In genomic region chr6:139597087-139597763, GRCh38 we compare ENCODE assay signal across 11 cellular contexts.
A peak's percentile ranks its signal among the peaks of the same experiment; 100 is the strongest.
DNase-seq lines count a peak whose midpoint lies in the region; ATAC-seq and TF ChIP-seq lines count a peak whose summit lies in the region.
"Had no signal": no experiment of that assay in that cellular context is flagged by ENCODE, and none has a peak within 500 bp of the region (broad histone marks: within the 10 kb centered on the region; RNA-seq: fewer than 3 reads in every experiment).

No MANE protein-coding gene starts in this region.

- TF ChIP-seq CTCF in heart left ventricle (IDR thresholded peaks at IDR 0.05) (no peak), osteocyte (IDR thresholded peaks at IDR 0.05) (no peak)

- no peaks in the 10 kb centered on the region for H3K36me3 Mint-ChIP-seq in osteocyte (ENCODE audit: unreplicated experiment)

- peak overlapping the region in 11 of 12 donors; percentile 8 to 70 (median 48) for H3K27ac ChIP-seq in heart left ventricle

- H3K27me3 ChIP-seq in heart left ventricle: no peaks in the 10 kb centered on the region

- no peaks in the 10 kb centered on the region for H3K9me3 ChIP-seq in heart left ventricle

- H3K36me3 ChIP-seq in heart left ventricle: no peaks in the 10 kb centered on the region

- intact Hi-C loops in Right ventricle myocardium inferior (cut with DNase I) (loop anchor here (10.0 kb wide), 1 partner anchor 168 kb away; no protein-coding TSS in a partner anchor), cardiac septum (cut with DNase I) (loop anchor here (2.0 kb wide), 1 partner anchor 222 kb away; the partner anchor contains the start of gene CITED2), heart left ventricle (cut with DNase I) (loop anchor here in 4 of 10 donors (10.0 kb wide), 1 partner anchor 222 kb away; the partner anchor contains the start of gene CITED2 (in 4 of the 4))

- no peak for DNase-seq in Right ventricle myocardium inferior (ENCODE audit: missing footprints)
- no peak for DNase-seq in cardiac septum (ENCODE audit: low spot score)
- no peak for DNase-seq in heart left ventricle
- no peak for DNase-seq in osteocyte (ENCODE audit: extremely low spot score, unreplicated experiment)
- no peak for DNase-seq in activated CD4-positive, alpha-beta T cell treated with anti-CD3 and anti-CD28 coated beads, Interleukin-2, amount 50 U/mL, for 4 hours
- DNase-seq in NCI-H1092 treated with DMSO at 0.1 percent for 48 hours (lab: John Stamatoyannopoulos, UW): no peak
- DNase-seq: activated CD4-positive, alpha-beta T cell treated with anti-CD3 and anti-CD28 coated beads, Interleukin-2, amount 10 ng/mL, durations not matched to agents 7 days and 5 days; NCI-H2029 treated with DMSO at 0.1 percent for 48 hours; SHP77 had no signal

- WGBS in heart left ventricle, 4 donors: 82 to 84% (median 83%) methylated on average over 1 of the region's 1 CpG

- H3K4me3 ChIP-seq in heart left ventricle: no peak overlapping the region

- ATAC-seq in Right ventricle myocardium inferior (peak; percentile 42), heart left ventricle (peak in 3 of 4 donors; percentile 22 to 54 (median 45)), GM18909 (IDR thresholded peaks at IDR 0.05; ENCODE audit: poor library complexity, unreplicated experiment) (no peak), HG02852 (IDR thresholded peaks at IDR 0.05; ENCODE audit: unreplicated experiment) (no peak)

- H3K27ac Mint-ChIP-seq in osteocyte (ENCODE audit: unreplicated experiment): peak overlapping the region; percentile 92
- H3K27ac Mint-ChIP-seq: activated CD4-positive, alpha-beta T cell treated with anti-CD3 and anti-CD28 coated beads, Interleukin-2, amount 10 ng/mL, durations not matched to agents 7 days and 5 days had no signal

- H3K4me1 ChIP-seq in heart left ventricle: peaks cover 0 to 26% (median 15%) of the 10 kb centered on the region in 12 donors

- no peaks in the 10 kb centered on the region for H3K9me3 Mint-ChIP-seq in osteocyte (ENCODE audit: unreplicated experiment)
- H3K9me3 Mint-ChIP-seq: activated CD4-positive, alpha-beta T cell treated with anti-CD3 and anti-CD28 coated beads, Interleukin-2, amount 10 ng/mL, durations not matched to agents 7 days and 5 days had no signal

- no peaks in the 10 kb centered on the region for H3K27me3 Mint-ChIP-seq in osteocyte (ENCODE audit: unreplicated experiment)

- peaks cover 42% of the 10 kb centered on the region for H3K4me1 Mint-ChIP-seq in osteocyte (ENCODE audit: unreplicated experiment)

- H3K4me3 Mint-ChIP-seq in osteocyte (ENCODE audit: unreplicated experiment): no peak overlapping the region
- H3K4me3 Mint-ChIP-seq: activated CD4-positive, alpha-beta T cell treated with anti-CD3 and anti-CD28 coated beads, Interleukin-2, amount 10 ng/mL, durations not matched to agents 7 days and 5 days had no signal

- TF ChIP-seq POLR2A in heart left ventricle (IDR thresholded peaks at IDR 0.05): no peak

Comparison
In these comparisons a context has a peak if more than half of its experiments do, and no peak if none do; other contexts are left out.
1. ATAC-seq: peak in Right ventricle myocardium inferior (single experiment) and heart left ventricle (3 of 4); none in GM18909 (single experiment) and HG02852 (single experiment).